In genomic region chr6:16334671-16335070, GRCh38 we compare ENCODE assay signal across 1 cellular context.
TF ChIP-seq lines count a peak whose summit lies in the region.

No MANE protein-coding gene starts in this region.

TF ChIP-seq in GM23338, 12 proteins besides CTCF, POLR2A, EP300 and RAD21:
- TF ChIP-seq, protein P1, sequence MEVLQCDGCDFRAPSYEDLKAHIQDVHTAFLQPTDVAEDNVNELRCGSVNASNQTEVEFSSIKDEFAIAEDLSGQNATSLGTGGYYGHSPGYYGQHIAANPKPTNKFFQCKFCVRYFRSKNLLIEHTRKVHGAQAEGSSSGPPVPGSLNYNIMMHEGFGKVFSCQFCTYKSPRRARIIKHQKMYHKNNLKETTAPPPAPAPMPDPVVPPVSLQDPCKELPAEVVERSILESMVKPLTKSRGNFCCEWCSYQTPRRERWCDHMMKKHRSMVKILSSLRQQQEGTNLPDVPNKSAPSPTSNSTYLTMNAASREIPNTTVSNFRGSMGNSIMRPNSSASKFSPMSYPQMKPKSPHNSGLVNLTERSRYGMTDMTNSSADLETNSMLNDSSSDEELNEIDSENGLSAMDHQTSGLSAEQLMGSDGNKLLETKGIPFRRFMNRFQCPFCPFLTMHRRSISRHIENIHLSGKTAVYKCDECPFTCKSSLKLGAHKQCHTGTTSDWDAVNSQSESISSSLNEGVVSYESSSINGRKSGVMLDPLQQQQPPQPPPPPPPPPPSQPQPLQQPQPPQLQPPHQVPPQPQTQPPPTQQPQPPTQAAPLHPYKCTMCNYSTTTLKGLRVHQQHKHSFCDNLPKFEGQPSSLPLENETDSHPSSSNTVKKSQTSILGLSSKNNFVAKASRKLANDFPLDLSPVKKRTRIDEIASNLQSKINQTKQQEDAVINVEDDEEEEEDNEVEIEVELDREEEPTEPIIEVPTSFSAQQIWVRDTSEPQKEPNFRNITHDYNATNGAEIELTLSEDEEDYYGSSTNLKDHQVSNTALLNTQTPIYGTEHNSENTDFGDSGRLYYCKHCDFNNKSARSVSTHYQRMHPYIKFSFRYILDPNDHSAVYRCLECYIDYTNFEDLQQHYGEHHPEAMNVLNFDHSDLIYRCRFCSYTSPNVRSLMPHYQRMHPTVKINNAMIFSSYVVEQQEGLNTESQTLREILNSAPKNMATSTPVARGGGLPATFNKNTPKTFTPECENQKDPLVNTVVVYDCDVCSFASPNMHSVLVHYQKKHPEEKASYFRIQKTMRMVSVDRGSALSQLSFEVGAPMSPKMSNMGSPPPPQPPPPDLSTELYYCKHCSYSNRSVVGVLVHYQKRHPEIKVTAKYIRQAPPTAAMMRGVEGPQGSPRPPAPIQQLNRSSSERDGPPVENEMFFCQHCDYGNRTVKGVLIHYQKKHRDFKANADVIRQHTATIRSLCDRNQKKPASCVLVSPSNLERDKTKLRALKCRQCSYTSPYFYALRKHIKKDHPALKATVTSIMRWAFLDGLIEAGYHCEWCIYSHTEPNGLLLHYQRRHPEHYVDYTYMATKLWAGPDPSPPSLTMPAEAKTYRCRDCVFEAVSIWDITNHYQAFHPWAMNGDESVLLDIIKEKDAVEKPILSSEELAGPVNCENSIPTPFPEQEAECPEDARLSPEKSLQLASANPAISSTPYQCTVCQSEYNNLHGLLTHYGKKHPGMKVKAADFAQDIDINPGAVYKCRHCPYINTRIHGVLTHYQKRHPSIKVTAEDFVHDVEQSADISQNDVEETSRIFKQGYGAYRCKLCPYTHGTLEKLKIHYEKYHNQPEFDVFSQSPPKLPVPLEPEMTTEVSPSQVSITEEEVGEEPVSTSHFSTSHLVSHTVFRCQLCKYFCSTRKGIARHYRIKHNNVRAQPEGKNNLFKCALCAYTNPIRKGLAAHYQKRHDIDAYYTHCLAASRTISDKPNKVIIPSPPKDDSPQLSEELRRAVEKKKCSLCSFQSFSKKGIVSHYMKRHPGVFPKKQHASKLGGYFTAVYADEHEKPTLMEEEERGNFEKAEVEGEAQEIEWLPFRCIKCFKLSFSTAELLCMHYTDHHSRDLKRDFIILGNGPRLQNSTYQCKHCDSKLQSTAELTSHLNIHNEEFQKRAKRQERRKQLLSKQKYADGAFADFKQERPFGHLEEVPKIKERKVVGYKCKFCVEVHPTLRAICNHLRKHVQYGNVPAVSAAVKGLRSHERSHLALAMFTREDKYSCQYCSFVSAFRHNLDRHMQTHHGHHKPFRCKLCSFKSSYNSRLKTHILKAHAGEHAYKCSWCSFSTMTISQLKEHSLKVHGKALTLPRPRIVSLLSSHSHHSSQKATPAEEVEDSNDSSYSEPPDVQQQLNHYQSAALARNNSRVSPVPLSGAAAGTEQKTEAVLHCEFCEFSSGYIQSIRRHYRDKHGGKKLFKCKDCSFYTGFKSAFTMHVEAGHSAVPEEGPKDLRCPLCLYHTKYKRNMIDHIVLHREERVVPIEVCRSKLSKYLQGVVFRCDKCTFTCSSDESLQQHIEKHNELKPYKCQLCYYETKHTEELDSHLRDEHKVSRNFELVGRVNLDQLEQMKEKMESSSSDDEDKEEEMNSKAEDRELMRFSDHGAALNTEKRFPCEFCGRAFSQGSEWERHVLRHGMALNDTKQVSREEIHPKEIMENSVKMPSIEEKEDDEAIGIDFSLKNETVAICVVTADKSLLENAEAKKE (CRISPR knock-in tag; IDR thresholded peaks at IDR 0.05): no peak
- TF ChIP-seq ZNF331 (CRISPR knock-in tag; IDR thresholded peaks at IDR 0.05; ENCODE audit: low read depth) (no peak), NANOG (IDR thresholded peaks at IDR 0.05; ENCODE audit: borderline replicate concordance) (no peak), EZH2 (IDR thresholded peaks at IDR 0.05; ENCODE audit: low read depth, unreplicated experiment) (no peak), CREB1 (CRISPR knock-in tag; IDR thresholded peaks at IDR 0.05; ENCODE audit: low read depth) (no peak), POLR2AphosphoS5 (IDR thresholded peaks at IDR 0.05; ENCODE audit: low read depth) (no peak), EZH2phosphoT487 (IDR thresholded peaks at IDR 0.05; ENCODE audit: unreplicated experiment) (no peak), JUNB (IDR thresholded peaks at IDR 0.05; ENCODE audit: unreplicated experiment) (no peak), REST (IDR thresholded peaks at IDR 0.05; ENCODE audit: unreplicated experiment) (no peak), STAT1 (IDR thresholded peaks at IDR 0.05; ENCODE audit: unreplicated experiment) (no peak), ZNF114 (CRISPR knock-in tag; IDR thresholded peaks at IDR 0.05) (no peak)
- TF ChIP-seq, protein P2, sequence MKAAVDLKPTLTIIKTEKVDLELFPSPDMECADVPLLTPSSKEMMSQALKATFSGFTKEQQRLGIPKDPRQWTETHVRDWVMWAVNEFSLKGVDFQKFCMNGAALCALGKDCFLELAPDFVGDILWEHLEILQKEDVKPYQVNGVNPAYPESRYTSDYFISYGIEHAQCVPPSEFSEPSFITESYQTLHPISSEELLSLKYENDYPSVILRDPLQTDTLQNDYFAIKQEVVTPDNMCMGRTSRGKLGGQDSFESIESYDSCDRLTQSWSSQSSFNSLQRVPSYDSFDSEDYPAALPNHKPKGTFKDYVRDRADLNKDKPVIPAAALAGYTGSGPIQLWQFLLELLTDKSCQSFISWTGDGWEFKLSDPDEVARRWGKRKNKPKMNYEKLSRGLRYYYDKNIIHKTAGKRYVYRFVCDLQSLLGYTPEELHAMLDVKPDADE (IDR thresholded peaks at IDR 0.05): no peak
TF ChIP-seq in GM23338: peak in this region for 0.
